Comparison of ENCODE assay signal across 21 cellular contexts in the genomic region with DNA sequence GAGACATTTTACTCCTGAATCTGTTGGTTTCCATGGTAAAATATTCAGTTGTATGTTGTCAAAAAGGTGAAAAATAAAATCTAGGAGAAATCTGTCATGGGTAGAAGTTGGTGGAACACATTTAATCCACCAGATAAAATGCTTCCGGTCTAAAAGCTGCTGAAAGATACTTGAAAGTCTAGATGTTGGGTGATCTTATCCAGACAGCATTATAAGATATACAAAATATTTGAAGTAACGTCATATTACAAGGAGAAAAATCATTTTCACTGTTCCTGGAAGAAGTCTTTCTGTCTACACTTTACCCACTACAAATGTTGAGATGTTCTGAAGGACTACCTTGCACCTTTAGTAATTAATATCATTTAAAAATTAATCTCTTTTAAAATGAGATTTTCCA. TPM values are rescaled to one million over a fixed set of nuclear protein-coding genes. Genes with fewer than 3 reads are reported as not detected.
DNase-seq lines count a peak whose midpoint lies in the region; ATAC-seq, FAIRE-seq and TF ChIP-seq lines count a peak whose summit lies in the region.
"Had no signal": no experiment of that assay in that cellular context is flagged by ENCODE, and none has a peak within 500 bp of the region (broad histone marks: within the 10 kb centered on the region; RNA-seq: fewer than 3 reads in every experiment).

No MANE protein-coding gene starts in this region.

- H3F3A ChIP-seq in GM23248 (ENCODE audit: insufficient read depth) (peaks cover 91% of the 10 kb centered on the region), smooth muscle cell (ENCODE audit: low read depth) (peaks cover 60% of the 10 kb centered on the region)

- no peak overlapping the region for H4K8ac ChIP-seq in mesenchymal stem cell (ENCODE audit: low read length)

- no peak overlapping the region for H3K4me3 ChIP-seq in GM23248
- no peak overlapping the region for H3K4me3 ChIP-seq in astrocyte (ENCODE audit: insufficient read depth, low read depth, low read length)
- H3K4me3 ChIP-seq in mesenchymal stem cell (ENCODE audit: insufficient read depth in 1 of 2, low read depth in 1 of 2, low read length in 2 of 2): no peak overlapping the region
- no peak overlapping the region for H3K4me3 ChIP-seq in smooth muscle cell
- H3K4me3 ChIP-seq: BLaER1 had no signal

- H3K27me3 Mint-ChIP-seq in astrocyte (ENCODE audit: low read depth, unreplicated experiment): no peaks in the 10 kb centered on the region

- no peak overlapping the region for H4K91ac ChIP-seq in mesenchymal stem cell (ENCODE audit: low read length)

- H3K23ac ChIP-seq in mesenchymal stem cell (ENCODE audit: low read length in 2 of 2): no peak overlapping the region

- H3K4ac ChIP-seq in mesenchymal stem cell (ENCODE audit: low read depth in 1 of 2, low read length in 2 of 2): no peak overlapping the region

- H2AFZ ChIP-seq in GM23248 (no peak overlapping the region), astrocyte (ENCODE audit: low read depth, low read length) (no peak overlapping the region), mesenchymal stem cell (ENCODE audit: low read depth, low read length) (no peak overlapping the region), smooth muscle cell (ENCODE audit: low read depth) (no peak overlapping the region)

- H3K4me1 ChIP-seq in GM23248 (ENCODE audit: insufficient read depth) (peaks cover 48% of the 10 kb centered on the region), astrocyte (ENCODE audit: insufficient read depth, low read length) (peaks cover 33% of the 10 kb centered on the region), mesenchymal stem cell (ENCODE audit: control insufficient read depth, insufficient read depth, low read depth, low read length) (no peaks in the 10 kb centered on the region), smooth muscle cell (ENCODE audit: low read depth) (peaks cover 46% of the 10 kb centered on the region)
- H3K4me1 ChIP-seq: BLaER1 had no signal

- H2BK15ac ChIP-seq in mesenchymal stem cell (ENCODE audit: low read depth, poor library complexity, severe bottlenecking): no peak overlapping the region

- H3K4me3 Mint-ChIP-seq in astrocyte (ENCODE audit: unreplicated experiment): peak overlapping the region; percentile 9
- H3K4me3 Mint-ChIP-seq: CD8-positive, alpha-beta T cell had no signal

- DNase-seq in GM23248: no peak
- no peak for DNase-seq in astrocyte (ENCODE audit: low read depth)
- DNase-seq in mesenchymal stem cell: peak; percentile 72
- no peak for DNase-seq in smooth muscle cell (lab: John Stamatoyannopoulos, UW; ENCODE audit: unreplicated experiment)
- DNase-seq in MV-4-11 (lab: John Stamatoyannopoulos, UW): no peak
- DNase-seq: 8988T; CD8-positive, alpha-beta T cell; DMS79 treated with DMSO at 0.1 percent for 48 hours; KBM-7; NCI-H1417 treated with DMSO at 0.1 percent for 48 hours; NCI-H1930; NCI-H2171; NCI-H446 treated with DMSO at 0.1 percent for 48 hours; NCI-H748 treated with DMSO at 0.1 percent for 48 hours; OCI-M1; RPMI8226 had no signal

- H3K36me3 ChIP-seq in GM23248 (ENCODE audit: low read depth) (peaks cover 58% of the 10 kb centered on the region), astrocyte (ENCODE audit: insufficient read depth, low read length) (peaks cover 32% of the 10 kb centered on the region), mesenchymal stem cell (ENCODE audit: control insufficient read depth in 1 of 2, insufficient read depth in 2 of 2, low read depth in 1 of 2, low read length in 2 of 2) (peaks cover 7 to 17% of the 10 kb centered on the region in 2 experiments), smooth muscle cell (ENCODE audit: low read depth) (no peaks in the 10 kb centered on the region)

- peaks cover 75% of the 10 kb centered on the region for H3K4me1 Mint-ChIP-seq in astrocyte (ENCODE audit: low read depth, unreplicated experiment)

- no peaks in the 10 kb centered on the region for H3K9me2 ChIP-seq in GM23248 (ENCODE audit: insufficient read depth)

- H3K27ac ChIP-seq in GM23248 (peak overlapping the region; percentile 33), astrocyte (ENCODE audit: low read depth, low read length) (no peak overlapping the region), mesenchymal stem cell (ENCODE audit: low read length, poor library complexity, severe bottlenecking) (no peak overlapping the region), smooth muscle cell (ENCODE audit: low read depth) (peak overlapping the region; percentile 98)
- H3K27ac ChIP-seq: BLaER1 had no signal

- WGBS in GM23248 (ENCODE audit: low coverage in 1 of 2, low lambda C conversion rate in 2 of 2, missing lambda C conversion rate in 2 of 2), 2 experiments: 97 to 100% methylated on average over 2 of the region's 2 CpGs
- WGBS in mesenchymal stem cell: no CpG with 5 or more reads among the region's 2 CpGs
- WGBS in smooth muscle cell (ENCODE audit: low lambda C conversion rate): 19% methylated on average over 2 of the region's 2 CpGs

- ATAC-seq in GM19351 (IDR thresholded peaks at IDR 0.05; ENCODE audit: unreplicated experiment) (no peak), GM18873 (IDR thresholded peaks at IDR 0.05; ENCODE audit: low FRiP score, unreplicated experiment) (no peak), SK-N-SH treated with all-trans-retinoic acid at 6 μM for 48 hours (no peak; the same call in 2 of the 3 replicates)
- ATAC-seq: CD8-positive, alpha-beta T cell had no signal

- no peak overlapping the region for H2BK5ac ChIP-seq in mesenchymal stem cell (ENCODE audit: low read depth, low read length, poor library complexity, severe bottlenecking)

- H2BK12ac ChIP-seq in mesenchymal stem cell (ENCODE audit: low read length in 2 of 2): no peak overlapping the region

- H3K14ac ChIP-seq in mesenchymal stem cell (ENCODE audit: low read length in 2 of 2): no peak overlapping the region

- peaks cover 17% of the 10 kb centered on the region; the same call in 1 of the 2 replicates for H4K20me1 ChIP-seq in GM23248 (ENCODE audit: insufficient read depth)
- peaks cover 72% of the 10 kb centered on the region for H4K20me1 ChIP-seq in astrocyte (ENCODE audit: insufficient read depth, low read length)
- peaks cover 32% of the 10 kb centered on the region for H4K20me1 ChIP-seq in smooth muscle cell (ENCODE audit: low read depth)

- H3K9me3 ChIP-seq in GM23248 (ENCODE audit: low read depth) (no peaks in the 10 kb centered on the region), astrocyte (ENCODE audit: insufficient read depth, low read depth, low read length) (no peaks in the 10 kb centered on the region), mesenchymal stem cell (ENCODE audit: control insufficient read depth, low read length) (no peaks in the 10 kb centered on the region), smooth muscle cell (replicated peaks; ENCODE audit: low read depth) (no peaks in the 10 kb centered on the region)

- H2BK120ac ChIP-seq in mesenchymal stem cell (ENCODE audit: low read depth, low read length): no peak overlapping the region

- H3K9me3 Mint-ChIP-seq in astrocyte (ENCODE audit: unreplicated experiment): no peaks in the 10 kb centered on the region
- H3K9me3 Mint-ChIP-seq: CD8-positive, alpha-beta T cell had no signal

- in situ Hi-C loops in GM23248 (cut with MboI): no loop called here

- H3K9ac ChIP-seq in GM23248 (no peak overlapping the region), astrocyte (ENCODE audit: low read length) (no peak overlapping the region), mesenchymal stem cell (ENCODE audit: low read length) (no peak overlapping the region), smooth muscle cell (ENCODE audit: low read depth) (peak overlapping the region; percentile 38)
- H3K9ac ChIP-seq: BLaER1 had no signal

- no peak overlapping the region for H3K18ac ChIP-seq in mesenchymal stem cell (ENCODE audit: low read depth in 1 of 2, low read length in 2 of 2)

- peaks cover 14% of the 10 kb centered on the region for H3K79me1 ChIP-seq in mesenchymal stem cell (replicated peaks; ENCODE audit: low read length, poor library complexity, severe bottlenecking)

- TF ChIP-seq CTCF in astrocyte (IDR thresholded peaks at IDR 0.05; ENCODE audit: insufficient read depth, low read depth, low read length) (no peak), smooth muscle cell (IDR thresholded peaks at IDR 0.05; ENCODE audit: borderline replicate concordance, insufficient read depth, poor library complexity, severe bottlenecking) (no peak)

- peaks cover 100% of the 10 kb centered on the region for H3K79me2 ChIP-seq in GM23248 (ENCODE audit: insufficient read depth)
- peaks cover 99% of the 10 kb centered on the region for H3K79me2 ChIP-seq in astrocyte (ENCODE audit: insufficient read depth, low read length)
- H3K79me2 ChIP-seq in smooth muscle cell (ENCODE audit: low read depth): peaks cover 94% of the 10 kb centered on the region

- H2AK5ac ChIP-seq in mesenchymal stem cell (ENCODE audit: low read length, severe bottlenecking): no peak overlapping the region

- peak overlapping the region; percentile 73 for H3K27ac Mint-ChIP-seq in astrocyte (ENCODE audit: unreplicated experiment)
- H3K27ac Mint-ChIP-seq: CD8-positive, alpha-beta T cell had no signal

- H3K27me3 ChIP-seq in GM23248 (replicated peaks; ENCODE audit: insufficient read depth) (no peaks in the 10 kb centered on the region), astrocyte (ENCODE audit: insufficient read depth, low read length) (no peaks in the 10 kb centered on the region), mesenchymal stem cell (ENCODE audit: control insufficient read depth in 1 of 2, insufficient read depth in 1 of 2, low read length in 2 of 2) (no peaks in the 10 kb centered on the region), smooth muscle cell (ENCODE audit: low read depth) (no peaks in the 10 kb centered on the region)
- H3K27me3 ChIP-seq: BLaER1 had no signal

- H3K4me2 ChIP-seq in GM23248 (ENCODE audit: unreplicated experiment) (no peak overlapping the region), astrocyte (ENCODE audit: low read length) (no peak overlapping the region), mesenchymal stem cell (ENCODE audit: low read length, poor library complexity, severe bottlenecking) (no peak overlapping the region), smooth muscle cell (peak overlapping the region; percentile 55)
- H3K4me2 ChIP-seq: BLaER1 had no signal

- H3K36me3 Mint-ChIP-seq in astrocyte (ENCODE audit: low read depth, unreplicated experiment): peaks cover 25% of the 10 kb centered on the region
- H3K36me3 Mint-ChIP-seq: CD8-positive, alpha-beta T cell had no signal

- FAIRE-seq in astrocyte (lab: Jason Lieb, UNC): no peak
- FAIRE-seq: D721Med had no signal

RNA-seq across cellular contexts. Expression of a gene that starts 40.9 kb away (rescaled TPM):
- total RNA-seq in GM23248 (2014; rRNA removed; shearing (Covaris generic)): 674 and 698 TPM in 2 replicates
- polyA plus RNA-seq in GM23248 (2016; fragmentation: Nextera tagmentation; extraction: Ambion mirVana): 1,687 and 1,703 TPM in 2 replicates
- 1,834 and 1,872 TPM in 2 replicates for total RNA-seq in astrocyte
- polyA plus RNA-seq in mesenchymal stem cell (2013, experiment 1 of 2): 820 TPM
- polyA plus RNA-seq in mesenchymal stem cell (2013, experiment 2 of 2): 785 TPM
- total RNA-seq in smooth muscle cell: 948 and 1,024 TPM in 2 replicates
- 1,552 and 1,869 TPM in 2 replicates for polyA plus RNA-seq in smooth muscle cell
- total RNA-seq: CD8-positive, alpha-beta T cell had no signal

Comparison
In these comparisons a context has a peak if more than half of its experiments do, and no peak if none do; other contexts are left out.
1. H3K27ac ChIP-seq: peak in GM23248 (single experiment) and smooth muscle cell (single experiment); none in astrocyte (single experiment) and mesenchymal stem cell (single experiment).